Comparison of ENCODE assay signal across 8 cellular contexts in genomic region chr6:26205625-26206574, GRCh38.
DNase-seq lines count a peak whose midpoint lies in the region; ATAC-seq and TF ChIP-seq lines count a peak whose summit lies in the region.

No MANE protein-coding gene starts in this region.

- no peaks in the 10 kb centered on the region for H3K9me2 ChIP-seq in DOHH2 (replicated peaks; ENCODE audit: control insufficient read depth, low read length)

- peak overlapping the region; percentile 92 for H3K27ac ChIP-seq in DOHH2 (ENCODE audit: low read depth, low read length)

- H3K27me3 ChIP-seq in DOHH2 (ENCODE audit: control insufficient read depth, low read length): no peaks in the 10 kb centered on the region

- H3K4me3 Mint-ChIP-seq in neural crest cell: no peak overlapping the region

- ATAC-seq in HG03442 (IDR thresholded peaks at IDR 0.05; ENCODE audit: unreplicated experiment) (no peak), GM21381 (IDR thresholded peaks at IDR 0.05; ENCODE audit: unreplicated experiment) (no peak)

- peaks cover 9% of the 10 kb centered on the region for H3K36me3 ChIP-seq in DOHH2 (ENCODE audit: control insufficient read depth, low read length)

- peaks cover 3% of the 10 kb centered on the region for H3K36me3 Mint-ChIP-seq in neural crest cell (ENCODE audit: low read depth)

- TF ChIP-seq CTCF in DOHH2 (IDR thresholded peaks at IDR 0.05; ENCODE audit: low read depth, low read length, poor library complexity, severe bottlenecking) (no peak), neural crest cell (conservative IDR thresholded peaks at IDR 0.05) (no peak)

- no peaks in the 10 kb centered on the region for H4K20me1 ChIP-seq in DOHH2 (ENCODE audit: control insufficient read depth, insufficient read depth, low read depth, low read length)

- peaks cover 21% of the 10 kb centered on the region for H3K4me1 Mint-ChIP-seq in neural crest cell

- peaks cover 70% of the 10 kb centered on the region for H3K4me1 ChIP-seq in DOHH2 (ENCODE audit: control insufficient read depth, low read length)

- H3K27me3 Mint-ChIP-seq in neural crest cell (ENCODE audit: low read depth): peaks cover 10% of the 10 kb centered on the region

- peaks cover 59% of the 10 kb centered on the region for H3F3A ChIP-seq in DOHH2 (ENCODE audit: control insufficient read depth, insufficient read depth)

- H3K27ac Mint-ChIP-seq in neural crest cell (ENCODE audit: unreplicated experiment): no peak overlapping the region

- H3K9me3 ChIP-seq in DOHH2 (ENCODE audit: control insufficient read depth, insufficient read depth, low read length): no peaks in the 10 kb centered on the region

- H3K4me2 ChIP-seq in DOHH2 (ENCODE audit: low read length): peak overlapping the region; percentile 89

- peak overlapping the region; percentile 79 for H3K4me3 ChIP-seq in DOHH2 (ENCODE audit: low read length)

- H3K9me3 Mint-ChIP-seq in neural crest cell: no peaks in the 10 kb centered on the region

- peak; percentile 35 for DNase-seq in HK-2 (ENCODE audit: unreplicated experiment)
- peak; percentile 97 for DNase-seq in SIG-M5 (lab: John Stamatoyannopoulos, UW)
- DNase-seq in fibroblast of gingiva (ENCODE audit: low read depth): peak; percentile 73
- peak; percentile 26 for DNase-seq in neural crest cell (ENCODE audit: low read depth, low spot score)
- DNase-seq in activated CD4-positive, alpha-beta T cell treated with anti-CD3 and anti-CD28 coated beads for 1 hour: no peak

- no peaks in the 10 kb centered on the region for H3K79me2 ChIP-seq in DOHH2 (ENCODE audit: control insufficient read depth, low read length)
